Comparison of ENCODE assay signal across 9 cellular contexts in the genomic region with DNA sequence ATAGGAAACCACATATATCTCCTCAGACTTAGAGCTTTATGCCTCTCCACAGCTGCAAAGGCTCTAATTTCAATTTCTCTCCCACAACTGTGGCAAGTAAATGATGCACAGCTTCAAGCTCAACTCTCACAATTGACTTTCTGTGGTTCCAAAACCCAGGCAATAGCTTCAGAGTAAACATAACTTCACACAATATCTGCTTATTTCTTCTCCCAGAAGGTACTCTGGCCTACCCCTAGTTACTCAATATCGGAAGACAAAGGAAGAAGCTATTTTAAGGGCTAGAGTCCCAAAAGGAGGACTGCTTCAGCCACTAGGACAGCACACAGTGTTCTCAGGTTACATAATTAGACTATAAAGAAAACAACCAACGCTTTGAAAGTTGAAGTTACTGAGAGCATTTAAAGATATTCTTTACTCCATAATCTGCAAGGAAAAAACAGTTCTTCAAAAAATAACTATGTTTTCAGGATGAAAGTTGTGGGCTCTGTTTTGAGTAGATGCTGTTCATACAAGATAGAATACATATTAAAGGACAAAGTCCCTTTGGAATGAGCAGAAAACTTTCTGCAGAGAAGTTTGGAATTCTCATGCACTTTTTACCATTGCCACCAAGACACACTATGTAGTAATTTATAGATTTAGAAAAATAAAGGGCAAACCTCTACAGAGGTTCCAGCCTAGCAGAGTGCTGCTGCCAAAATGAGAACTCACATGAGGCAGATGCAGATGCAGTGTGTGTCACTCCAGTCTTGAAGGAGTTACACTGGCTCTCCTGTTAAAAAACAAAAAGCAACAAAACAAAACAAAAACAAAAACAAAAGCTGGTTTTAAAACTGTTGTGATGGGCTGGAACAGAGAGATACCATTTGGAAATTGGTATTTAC.
DNase-seq lines count a peak whose midpoint lies in the region; ATAC-seq and TF ChIP-seq lines count a peak whose summit lies in the region.
"Had no signal": no experiment of that assay in that cellular context is flagged by ENCODE, and none has a peak within 500 bp of the region (broad histone marks: within the 10 kb centered on the region; RNA-seq: fewer than 3 reads in every experiment).

No MANE protein-coding gene starts in this region.

- POLR2A ChIA-PET in BJ (lab: Charles Lee): interaction anchor here (0.6 kb wide), 2 partner anchors 8 to 13 kb away, joined by 3 read pairs; no protein-coding TSS in a partner anchor

- H3K4me1 ChIP-seq in prostate gland (replicated peaks): peaks cover 15% of the 10 kb centered on the region

- no peaks in the 10 kb centered on the region for H3K27me3 Mint-ChIP-seq in activated naive CD4-positive, alpha-beta T cell treated with anti-CD3 and anti-CD28 coated beads for 36 hours (ENCODE audit: low read depth)
- H3K27me3 Mint-ChIP-seq: activated naive CD4-positive, alpha-beta T cell treated with anti-CD3 and anti-CD28 coated beads, Interleukin-2, amount 50 U/mL, for 24 hours had no signal

- CTCF ChIA-PET in BJ (lab: Yijun Ruan, JAX): interaction anchor here (0.6 to 2.0 kb wide), 7 partner anchors 8 to 133 kb away, joined by 3 to 9 read pairs (median 3); no protein-coding TSS in a partner anchor
- CTCF ChIA-PET in activated naive CD4-positive, alpha-beta T cell treated with anti-CD3 and anti-CD28 coated beads for 36 hours (lab: Charles Lee): interaction anchor here (0.6 to 1.5 kb wide), 2 partner anchors 13 to 484 kb away, joined by 3 to 4 read pairs; no protein-coding TSS in a partner anchor

- WGBS in prostate gland: 3% methylated on average over 2 of the region's 2 CpGs

- H3K9me3 Mint-ChIP-seq in activated naive CD4-positive, alpha-beta T cell treated with anti-CD3 and anti-CD28 coated beads for 36 hours: no peaks in the 10 kb centered on the region
- H3K9me3 Mint-ChIP-seq: activated naive CD4-positive, alpha-beta T cell treated with anti-CD3 and anti-CD28 coated beads, Interleukin-2, amount 50 U/mL, for 24 hours had no signal

- TF ChIP-seq POLR2A in prostate gland (IDR thresholded peaks at IDR 0.05): no peak

- ATAC-seq in GM19467 (IDR thresholded peaks at IDR 0.05; ENCODE audit: unreplicated experiment) (peak; percentile 6), HG03457 (IDR thresholded peaks at IDR 0.05; ENCODE audit: unreplicated experiment) (peak; percentile 46)

- peak; percentile 21; the same call in 1 of the 2 replicates for TF ChIP-seq CTCF in BJ (IDR thresholded peaks at IDR 0.05; ENCODE audit: insufficient read depth, low read depth, low read length)
- peak in 2 of 4 experiments; percentile 14 to 16 for TF ChIP-seq CTCF in prostate gland (IDR thresholded peaks at IDR 0.05)

- no peaks in the 10 kb centered on the region for H3K27me3 ChIP-seq in BJ (ENCODE audit: control insufficient read depth, insufficient read depth, low read length)
- no peaks in the 10 kb centered on the region for H3K27me3 ChIP-seq in prostate gland (replicated peaks; ENCODE audit: insufficient read depth)

- H3K36me3 Mint-ChIP-seq in activated naive CD4-positive, alpha-beta T cell treated with anti-CD3 and anti-CD28 coated beads for 36 hours (ENCODE audit: low read depth): no peaks in the 10 kb centered on the region

- intact Hi-C loops in prostate gland (cut with DNase I): no loop called here
- intact Hi-C loops in activated naive CD4-positive, alpha-beta T cell treated with anti-CD3 and anti-CD28 coated beads for 36 hours (cut with micrococcal nuclease): no loop called here

- H3K27ac Mint-ChIP-seq in activated naive CD4-positive, alpha-beta T cell treated with anti-CD3 and anti-CD28 coated beads for 36 hours: no peak overlapping the region

- H3K4me3 ChIP-seq in BJ (ENCODE audit: low read depth, low read length) (no peak overlapping the region), prostate gland (no peak overlapping the region)

- DNase-seq in BJ (ENCODE audit: low read depth): no peak
- peak; percentile 26 for DNase-seq in dedifferentiated amniotic fluid mesenchymal stem cell (ENCODE audit: extremely low spot score)
- no peak for DNase-seq in prostate gland (ENCODE audit: low spot score)
- no peak for DNase-seq in activated gamma-delta T cell treated with Interleukin-2 at 50 U/mL for 16 hours
- no peak for DNase-seq in activated naive CD4-positive, alpha-beta T cell treated with anti-CD3 and anti-CD28 coated beads for 36 hours
- no peak for DNase-seq in CD1c-positive myeloid dendritic cell (ENCODE audit: extremely low spot score)

- H3K4me1 Mint-ChIP-seq in activated naive CD4-positive, alpha-beta T cell treated with anti-CD3 and anti-CD28 coated beads for 36 hours (ENCODE audit: low read depth): peaks cover 18% of the 10 kb centered on the region

- no peak overlapping the region for H3K4me3 Mint-ChIP-seq in activated naive CD4-positive, alpha-beta T cell treated with anti-CD3 and anti-CD28 coated beads for 36 hours
- H3K4me3 Mint-ChIP-seq: activated naive CD4-positive, alpha-beta T cell treated with anti-CD3 and anti-CD28 coated beads, Interleukin-2, amount 50 U/mL, for 24 hours had no signal

- H3K36me3 ChIP-seq in BJ (ENCODE audit: control insufficient read depth, insufficient read depth, low read length) (no peaks in the 10 kb centered on the region; the same call in 1 of the 2 replicates), prostate gland (no peaks in the 10 kb centered on the region)

- H3K9me3 ChIP-seq in prostate gland: no peaks in the 10 kb centered on the region

- peak overlapping the region; percentile 41 to 46 for H3K27ac ChIP-seq in prostate gland
